Comparison of ENCODE assay signal across 9 cellular contexts in the genomic region with DNA sequence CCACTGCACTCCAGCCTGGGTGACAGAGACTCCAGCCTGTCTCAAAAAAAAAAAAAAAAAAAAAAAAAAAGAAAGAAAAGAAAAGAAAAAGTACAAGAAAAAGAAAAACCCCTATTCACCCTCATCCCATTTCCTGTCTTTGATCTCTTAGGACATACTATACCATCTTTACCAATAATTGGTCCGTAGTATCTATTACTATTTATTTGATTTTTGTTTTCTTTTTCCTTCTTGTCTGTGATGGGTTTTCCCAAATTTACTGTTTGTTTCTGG. TPM values are rescaled to one million over a fixed set of nuclear protein-coding genes. Genes with fewer than 3 reads are reported as not detected.
DNase-seq lines count a peak whose midpoint lies in the region; ATAC-seq and TF ChIP-seq lines count a peak whose summit lies in the region.
"Had no signal": no experiment of that assay in that cellular context is flagged by ENCODE, and none has a peak within 500 bp of the region (broad histone marks: within the 10 kb centered on the region; RNA-seq: fewer than 3 reads in every experiment).

No MANE protein-coding gene starts in this region.

- no peak overlapping the region for H3K9ac ChIP-seq in HCT116 (ENCODE audit: low read length)

- intact Hi-C loops in HCT116 (cut with micrococcal nuclease): loop anchor here (1.0 kb wide), 1 partner anchor 102 kb away; a partner anchor contains a TSS

- no peak for ATAC-seq in HCT116
- ATAC-seq in GM21717 (IDR thresholded peaks at IDR 0.05; ENCODE audit: unreplicated experiment): no peak

- BruUV-seq in HCT116 (replicated peaks; lab: Mats Ljungman, UMichigan): no TSS peak

- no peaks in the 10 kb centered on the region for H3K79me2 ChIP-seq in HCT116 (ENCODE audit: insufficient read depth, low read length)

- H3K4me2 ChIP-seq in HCT116 (ENCODE audit: low read length): peak overlapping the region; percentile 93

- no peaks in the 10 kb centered on the region for H4K20me1 ChIP-seq in HCT116 (ENCODE audit: insufficient read depth)

- no peak overlapping the region for H3K4me3 ChIP-seq in HCT116 (replicated peaks in 1 of 2; ENCODE audit: low read depth in 1 of 2, low read length in 2 of 2)
- H3K4me3 ChIP-seq in muscle layer of duodenum (ENCODE audit: low read depth in 1 of 2, low read length in 2 of 2): peak overlapping the region in 1 of 2 donors; percentile 99

- CTCF ChIA-PET in HCT116 (lab: Charles Lee): no interaction called here

- peak overlapping the region; percentile 72 for H3K4me3 Mint-ChIP-seq in activated naive CD8-positive, alpha-beta T cell treated with anti-CD3 and anti-CD28 coated beads for 36 hours

- H3K27ac Mint-ChIP-seq in activated naive CD8-positive, alpha-beta T cell treated with anti-CD3 and anti-CD28 coated beads for 36 hours: peak overlapping the region; percentile 54

- RAD21 ChIA-PET in HCT116 (lab: Charles Lee; ENCODE audit: low non-redundant PET in 1 of 2, low total read pairs in 2 of 2, uncharacterized antibody in 2 of 2, unreplicated experiment in 2 of 2): no interaction called here

- no peaks in the 10 kb centered on the region for H3K27me3 ChIP-seq in HCT116 (ENCODE audit: insufficient read depth, low read length)
- H3K27me3 ChIP-seq in muscle layer of duodenum (ENCODE audit: low read depth, low read length): no peaks in the 10 kb centered on the region
- H3K27me3 ChIP-seq: SJSA1 had no signal

- peaks cover 36% of the 10 kb centered on the region for H3K4me1 Mint-ChIP-seq in activated naive CD8-positive, alpha-beta T cell treated with anti-CD3 and anti-CD28 coated beads for 36 hours

- peaks cover 5% of the 10 kb centered on the region for H3K9me3 Mint-ChIP-seq in activated naive CD8-positive, alpha-beta T cell treated with anti-CD3 and anti-CD28 coated beads for 36 hours

- H3K9me3 ChIP-seq in HCT116 (ENCODE audit: control insufficient read depth in 1 of 2, insufficient read depth in 1 of 2, low read depth in 1 of 2, low read length in 2 of 2) (no peaks in the 10 kb centered on the region), muscle layer of duodenum (ENCODE audit: control insufficient read depth in 1 of 2, low read length in 2 of 2) (no peaks in the 10 kb centered on the region)
- H3K9me3 ChIP-seq: SJSA1 had no signal

- TF ChIP-seq CTCF in 22Rv1 (IDR thresholded peaks at IDR 0.05) (no peak), HCT116 (IDR thresholded peaks at IDR 0.05 in 2 of 3, conservative IDR thresholded peaks at IDR 0.05 in 1 of 3; ENCODE audit: borderline replicate concordance in 1 of 3, insufficient read depth in 1 of 3, low read depth in 2 of 3, low read length in 2 of 3) (no peak)

- DNase-seq in HCT116 (ENCODE audit: low read depth, low spot score): no peak
- no peak for DNase-seq in activated naive CD8-positive, alpha-beta T cell treated with anti-CD3 and anti-CD28 coated beads for 36 hours
- no peak for DNase-seq in retina
- DNase-seq in RPMI8226: no peak
- no peak for DNase-seq in hepatic stellate cell (ENCODE audit: low spot score)

- no peaks in the 10 kb centered on the region for H3K9me2 ChIP-seq in HCT116 (ENCODE audit: insufficient read depth)

- H3K4me1 ChIP-seq in HCT116 (ENCODE audit: control insufficient read depth in 1 of 2, insufficient read depth in 2 of 2, low read length in 2 of 2) (peaks cover 4 to 25% of the 10 kb centered on the region in 2 experiments; a peak in 3 of 4 replicates), muscle layer of duodenum (ENCODE audit: control insufficient read depth in 1 of 2, insufficient read depth in 2 of 2, low read length in 2 of 2) (peaks cover 12 to 33% of the 10 kb centered on the region in 2 donors)

- no peaks in the 10 kb centered on the region for H3K36me3 ChIP-seq in HCT116 (ENCODE audit: control insufficient read depth in 1 of 2, insufficient read depth in 2 of 2, low read length in 2 of 2)
- H3K36me3 ChIP-seq in muscle layer of duodenum (ENCODE audit: control insufficient read depth in 1 of 2, insufficient read depth in 2 of 2, low read length in 2 of 2): no peaks in the 10 kb centered on the region
- H3K36me3 ChIP-seq: SJSA1 had no signal

- POLR2A ChIA-PET in HCT116 (lab: Charles Lee): interaction anchor here (0.7 kb wide), 1 partner anchor 497 kb away, joined by 3 read pairs; no protein-coding TSS in a partner anchor

- H3K27ac ChIP-seq in 22Rv1 (peak overlapping the region; percentile 89), HCT116 (ENCODE audit: low read depth, low read length) (no peak overlapping the region), muscle layer of duodenum (ENCODE audit: low read length) (peak overlapping the region; percentile 97)

- no peak for TF ChIP-seq RAD21 in HCT116 (IDR thresholded peaks at IDR 0.05; ENCODE audit: low read depth)

- H3K27me3 Mint-ChIP-seq in activated naive CD8-positive, alpha-beta T cell treated with anti-CD3 and anti-CD28 coated beads for 36 hours: peaks cover 7% of the 10 kb centered on the region

- no peak overlapping the region for H2AFZ ChIP-seq in HCT116 (ENCODE audit: low read depth, low read length, poor library complexity, severe bottlenecking)

- TF ChIP-seq POLR2A in HCT116 (IDR thresholded peaks at IDR 0.05; ENCODE audit: borderline replicate concordance, extremely low read depth, insufficient read depth, insufficient read length): no peak

- peaks cover 3% of the 10 kb centered on the region for H3K36me3 Mint-ChIP-seq in activated naive CD8-positive, alpha-beta T cell treated with anti-CD3 and anti-CD28 coated beads for 36 hours

TF ChIP-seq in HCT116, 20 proteins besides CTCF, POLR2A, EP300 and RAD21:
- TF ChIP-seq POLR2AphosphoS5 (IDR thresholded peaks at IDR 0.05; ENCODE audit: low read depth, low read length) (no peak), CEBPB (IDR thresholded peaks at IDR 0.05; ENCODE audit: low read depth) (no peak), ELF1 (IDR thresholded peaks at IDR 0.05; ENCODE audit: borderline replicate concordance, low read depth) (no peak), SRF (IDR thresholded peaks at IDR 0.05; ENCODE audit: low read depth) (no peak), ZNF274 (IDR thresholded peaks at IDR 0.05; ENCODE audit: low read depth, low read length) (no peak)
- TF ChIP-seq, protein P1, sequence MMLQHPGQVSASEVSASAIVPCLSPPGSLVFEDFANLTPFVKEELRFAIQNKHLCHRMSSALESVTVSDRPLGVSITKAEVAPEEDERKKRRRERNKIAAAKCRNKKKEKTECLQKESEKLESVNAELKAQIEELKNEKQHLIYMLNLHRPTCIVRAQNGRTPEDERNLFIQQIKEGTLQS (IDR thresholded peaks at IDR 0.05): no peak

RNA-seq across cellular contexts. Expression of a gene that starts 41.6 kb away (rescaled TPM):
- 217 TPM for total RNA-seq in HCT116 (2021; ENCODE audit: unreplicated experiment)
- 146 and 173 TPM in 2 replicates for polyA plus RNA-seq in HCT116 (2012)
- 10 to 100 TPM; 83.7 to 86.3 TPM for total RNA-seq in activated naive CD8-positive, alpha-beta T cell treated with anti-CD3 and anti-CD28 coated beads for 36 hours
